Comparison of ENCODE assay signal across 7 cellular contexts in the genomic region with DNA sequence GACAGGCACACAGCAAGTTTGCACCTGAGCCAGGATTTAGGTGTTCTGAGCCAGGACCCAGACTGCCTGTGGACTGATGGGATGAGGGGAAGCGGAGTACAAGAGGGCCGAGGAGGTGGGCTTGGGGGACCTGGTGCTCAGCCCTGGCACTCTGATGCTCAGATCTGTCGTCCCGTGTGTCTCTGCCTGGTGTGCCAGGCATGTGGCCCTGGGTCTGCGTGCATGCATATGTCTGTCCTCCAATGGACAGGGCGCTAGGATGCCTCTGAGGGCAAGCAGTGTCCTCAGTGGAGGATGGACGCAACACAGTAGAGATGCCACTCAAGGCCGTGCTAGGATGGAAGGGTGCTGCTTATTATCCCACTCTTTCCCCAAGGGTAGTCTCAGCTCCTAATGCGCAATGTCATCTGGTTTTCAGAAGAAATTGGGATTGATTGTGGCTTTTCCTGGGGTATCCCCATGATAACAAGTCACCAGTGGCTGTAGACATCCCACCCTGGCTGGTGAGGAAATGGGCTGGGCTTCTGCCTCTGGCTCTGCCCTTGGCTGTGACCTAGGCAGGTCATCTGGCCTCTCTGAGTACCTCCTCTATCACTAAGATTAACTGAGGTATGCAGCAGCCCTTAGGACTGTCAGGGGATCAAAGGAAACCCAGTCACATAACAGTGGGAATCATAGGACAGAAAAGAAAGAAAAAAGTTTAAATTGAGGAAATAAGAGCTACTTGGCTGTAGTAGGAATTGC. TPM values are rescaled to one million over a fixed set of nuclear protein-coding genes. Genes with fewer than 3 reads are reported as not detected.
A peak's percentile ranks its signal among the peaks of the same experiment; 100 is the strongest.
DNase-seq lines count a peak whose midpoint lies in the region; ATAC-seq and TF ChIP-seq lines count a peak whose summit lies in the region.

No MANE protein-coding gene starts in this region.

- no peaks in the 10 kb centered on the region for H3K9me3 Mint-ChIP-seq in activated naive CD8-positive, alpha-beta T cell treated with anti-CD3 and anti-CD28 coated beads, Interleukin-2, amount 10 ng/mL, durations not matched to agents 7 days and 5 days

- DNase-seq in IMR-90 (no peak), left lobe of liver (ENCODE audit: low spot score) (no peak), suprapubic skin (ENCODE audit: low spot score in 2 of 2) (no peak), NCI-H774 (lab: John Stamatoyannopoulos, UW) (no peak)
- no peak for DNase-seq in activated naive CD8-positive, alpha-beta T cell treated with anti-CD3 and anti-CD28 coated beads, Interleukin-2, amount 10 ng/mL, durations not matched to agents 7 days and 5 days

- H3K18ac ChIP-seq in IMR-90 (ENCODE audit: low read depth, low read length) = peak overlapping the region; percentile 22

- H3K27ac ChIP-seq in IMR-90 (ENCODE audit: insufficient read depth, low read length) (peak overlapping the region; percentile 64), suprapubic skin (peak overlapping the region; percentile 82)

- peak overlapping the region; percentile 64; the same call in 2 of the 3 replicates for H2BK15ac ChIP-seq in IMR-90 (ENCODE audit: low read depth, low read length)

- H3K14ac ChIP-seq in IMR-90 (replicated peaks; ENCODE audit: low read depth, low read length) = peak overlapping the region; percentile 65

- H3K36me3 ChIP-seq in IMR-90 (ENCODE audit: control insufficient read depth, insufficient read depth, low read length) (no peaks in the 10 kb centered on the region), suprapubic skin (peaks cover 8% of the 10 kb centered on the region)

- H3K23ac ChIP-seq in IMR-90 (ENCODE audit: low read depth, low read length) = peak overlapping the region; percentile 73

- BruUV-seq in IMR-90 (replicated peaks; lab: Mats Ljungman, UMichigan) = no TSS peak

- H3K4me3 ChIP-seq in IMR-90 (ENCODE audit: insufficient read depth, low read depth, low read length) (no peak overlapping the region), suprapubic skin (no peak overlapping the region)

- H3K27ac Mint-ChIP-seq in activated naive CD8-positive, alpha-beta T cell treated with anti-CD3 and anti-CD28 coated beads, Interleukin-2, amount 10 ng/mL, durations not matched to agents 7 days and 5 days = peak overlapping the region; percentile 79

- TF ChIP-seq RAD21 in IMR-90 (IDR thresholded peaks at IDR 0.05; ENCODE audit: low read length) = no peak

- H4K8ac ChIP-seq in IMR-90 (ENCODE audit: low read depth in 2 of 2, low read length in 2 of 2) = peak overlapping the region; percentile 19 to 47; a peak in 2 of 4 replicates

- no peaks in the 10 kb centered on the region for H3K9me3 ChIP-seq in IMR-90 (ENCODE audit: control insufficient read depth, insufficient read depth, low read length)
- no peaks in the 10 kb centered on the region for H3K9me3 ChIP-seq in suprapubic skin

- peak overlapping the region; percentile 76 for H2AK9ac ChIP-seq in IMR-90 (replicated peaks; ENCODE audit: low read depth, low read length, poor library complexity)

- H3K4me2 ChIP-seq in IMR-90 (ENCODE audit: low read depth, low read length) = peak overlapping the region; percentile 50

- H4K20me1 ChIP-seq in IMR-90 (ENCODE audit: insufficient read depth, low read length) = peaks cover 25% of the 10 kb centered on the region

- H3K4me1 ChIP-seq in IMR-90 (ENCODE audit: control insufficient read depth, insufficient read depth, low read length) (peaks cover 56% of the 10 kb centered on the region), suprapubic skin (peaks cover 49% of the 10 kb centered on the region)

- H3K4me3 Mint-ChIP-seq in activated naive CD8-positive, alpha-beta T cell treated with anti-CD3 and anti-CD28 coated beads, Interleukin-2, amount 10 ng/mL, durations not matched to agents 7 days and 5 days = peak overlapping the region; percentile 64

- peak overlapping the region; percentile 17 for H2AFZ ChIP-seq in IMR-90 (replicated peaks; ENCODE audit: low read length, poor library complexity)

- ATAC-seq in IMR-90 (ENCODE audit: low read depth) (no peak), left lobe of liver (peak; percentile 18), HG03457 (IDR thresholded peaks at IDR 0.05; ENCODE audit: unreplicated experiment) (no peak), HG03196 (IDR thresholded peaks at IDR 0.05; ENCODE audit: unreplicated experiment) (no peak)
- no peak for ATAC-seq in activated naive CD8-positive, alpha-beta T cell treated with anti-CD3 and anti-CD28 coated beads, Interleukin-2, amount 10 ng/mL, durations not matched to agents 7 days and 5 days (ENCODE audit: low read depth)

- H3K56ac ChIP-seq in IMR-90 (ENCODE audit: extremely low read depth, insufficient read depth, low read length) = peak overlapping the region; percentile 41; the same call in 1 of the 2 replicates

- no peaks in the 10 kb centered on the region for H3K27me3 Mint-ChIP-seq in activated naive CD8-positive, alpha-beta T cell treated with anti-CD3 and anti-CD28 coated beads, Interleukin-2, amount 10 ng/mL, durations not matched to agents 7 days and 5 days

- TF ChIP-seq POLR2A in IMR-90 (IDR thresholded peaks at IDR 0.05; ENCODE audit: low read depth, low read length) (no peak), suprapubic skin (IDR thresholded peaks at IDR 0.05) (no peak)

- peaks cover 74% of the 10 kb centered on the region for H3K9me1 ChIP-seq in IMR-90 (ENCODE audit: insufficient read depth, low read length)

- no peaks in the 10 kb centered on the region for H3K27me3 ChIP-seq in IMR-90 (ENCODE audit: control insufficient read depth, insufficient read depth, low read length)
- H3K27me3 ChIP-seq in suprapubic skin = no peaks in the 10 kb centered on the region

- H3K4me1 Mint-ChIP-seq in activated naive CD8-positive, alpha-beta T cell treated with anti-CD3 and anti-CD28 coated beads, Interleukin-2, amount 10 ng/mL, durations not matched to agents 7 days and 5 days = peaks cover 52% of the 10 kb centered on the region

- dilution Hi-C loops in IMR-90 (cut with HindIII; ENCODE audit: low sequenced_read_pairs, unreplicated experiment) = no loop called here

- peak overlapping the region; percentile 86 for H2BK120ac ChIP-seq in IMR-90 (ENCODE audit: low read depth, low read length)

- no peak for TF ChIP-seq EP300 in suprapubic skin (IDR thresholded peaks at IDR 0.05)

- POLR2A ChIA-PET in IMR-90 (lab: Charles Lee; ENCODE audit: unreplicated experiment) = no interaction called here
- POLR2A ChIA-PET in activated naive CD8-positive, alpha-beta T cell treated with anti-CD3 and anti-CD28 coated beads, Interleukin-2, amount 10 ng/mL, durations not matched to agents 7 days and 5 days (lab: Charles Lee) = interaction anchor here (0.9 to 10.3 kb wide), 3 partner anchors 11 to 29 kb away, joined by 3 to 110 read pairs (median 4); no protein-coding TSS in a partner anchor

- H2AK5ac ChIP-seq in IMR-90 (ENCODE audit: low read depth, low read length) = peak overlapping the region; percentile 98

- H4K91ac ChIP-seq in IMR-90 (ENCODE audit: insufficient read depth, low read depth, low read length) = peak overlapping the region; percentile 71

- TF ChIP-seq CTCF in IMR-90 (conservative IDR thresholded peaks at IDR 0.05; ENCODE audit: low read depth, low read length) (no peak), suprapubic skin (IDR thresholded peaks at IDR 0.05) (no peak)

- H4K5ac ChIP-seq in IMR-90 (ENCODE audit: low read depth, low read length) = peak overlapping the region; percentile 14

- peak overlapping the region; percentile 93 for H3K4ac ChIP-seq in IMR-90 (ENCODE audit: low read depth, low read length)

- WGBS in IMR-90 (ENCODE audit: extremely low coverage in 2 of 2, insufficient read length in 1 of 2), 2 experiments = 86% methylated on average over 6 of the region's 9 CpGs; no CpG with 5 or more reads in 1 of the 2 experiments
- 87% methylated on average over 9 of the region's 9 CpGs for WGBS in suprapubic skin

- H3K9ac ChIP-seq in IMR-90 (ENCODE audit: low read depth, low read length) = no peak overlapping the region

- CTCF ChIA-PET in IMR-90 (lab: Yijun Ruan, JAX) = interaction anchor here (1.4 to 2.7 kb wide), 3 partner anchors 9 to 38 kb away, joined by 4 to 19 read pairs (median 5); no protein-coding TSS in a partner anchor

- H3K36me3 Mint-ChIP-seq in activated naive CD8-positive, alpha-beta T cell treated with anti-CD3 and anti-CD28 coated beads, Interleukin-2, amount 10 ng/mL, durations not matched to agents 7 days and 5 days = peaks cover 14% of the 10 kb centered on the region

- H2BK5ac ChIP-seq in IMR-90 (ENCODE audit: low read depth, low read length, poor library complexity, severe bottlenecking) = peak overlapping the region; percentile 87

- intact Hi-C loops in IMR-90 (cut with micrococcal nuclease) = loop anchor here (2.0 kb wide), 1 partner anchor 135 kb away; a partner anchor contains a TSS

- peaks cover 23 to 80% of the 10 kb centered on the region in 2 experiments; a peak in 3 of 4 replicates for H3K79me1 ChIP-seq in IMR-90 (ENCODE audit: low read depth in 1 of 2, low read length in 2 of 2)

- H2BK20ac ChIP-seq in IMR-90 (ENCODE audit: low read depth, low read length) = peak overlapping the region; percentile 81

- in situ Hi-C loops in IMR-90 (cut with MboI; ENCODE audit: low sequenced_read_pairs) = no loop called here

TF ChIP-seq in IMR-90, 13 proteins besides CTCF, POLR2A, EP300 and RAD21 (continues in another document):
- no peak for TF ChIP-seq RFX5 (IDR thresholded peaks at IDR 0.05; ENCODE audit: low read depth, low read length)
- no peak for TF ChIP-seq SMC3 (IDR thresholded peaks at IDR 0.05; ENCODE audit: low read depth, low read length)
- no peak for TF ChIP-seq MXI1 (IDR thresholded peaks at IDR 0.05; ENCODE audit: borderline replicate concordance, low read depth, low read length)
- no peak for TF ChIP-seq CHD1 (IDR thresholded peaks at IDR 0.05; ENCODE audit: low read depth, low read length)
- TF ChIP-seq, protein P1, sequence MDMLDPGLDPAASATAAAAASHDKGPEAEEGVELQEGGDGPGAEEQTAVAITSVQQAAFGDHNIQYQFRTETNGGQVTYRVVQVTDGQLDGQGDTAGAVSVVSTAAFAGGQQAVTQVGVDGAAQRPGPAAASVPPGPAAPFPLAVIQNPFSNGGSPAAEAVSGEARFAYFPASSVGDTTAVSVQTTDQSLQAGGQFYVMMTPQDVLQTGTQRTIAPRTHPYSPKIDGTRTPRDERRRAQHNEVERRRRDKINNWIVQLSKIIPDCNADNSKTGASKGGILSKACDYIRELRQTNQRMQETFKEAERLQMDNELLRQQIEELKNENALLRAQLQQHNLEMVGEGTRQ (IDR thresholded peaks at IDR 0.05; ENCODE audit: low read depth, low read length) = no peak
- TF ChIP-seq MAZ (IDR thresholded peaks at IDR 0.05; ENCODE audit: borderline replicate concordance, low read depth, low read length) = no peak
- no peak for TF ChIP-seq FOS (IDR thresholded peaks at IDR 0.05; ENCODE audit: low read depth, low read length)
- TF ChIP-seq BHLHE40 (IDR thresholded peaks at IDR 0.05; ENCODE audit: low read depth, low read length) = no peak

RNA-seq across cellular contexts. Expression of a gene that starts 35.7 kb away (rescaled TPM):
- 0.18 and 0.28 TPM in 2 replicates for total RNA-seq in IMR-90 (2012; rRNA removed)
- 1.6 and 2.4 TPM in 2 replicates for polyA plus RNA-seq in IMR-90 (2012; rRNA removed)
- 1.1 and 1.9 TPM in 2 replicates for polyA plus RNA-seq in IMR-90 (2012; cell fraction: cytosol; rRNA removed)
- 1.9 and 4.1 TPM in 2 replicates for polyA plus RNA-seq in IMR-90 (2012; cell fraction: nucleus; rRNA removed; ENCODE audit: low replicate concordance)
- total RNA-seq in activated naive CD8-positive, alpha-beta T cell treated with anti-CD3 and anti-CD28 coated beads, Interleukin-2, amount 10 ng/mL, durations not matched to agents 7 days and 5 days = 1 to 10 TPM in 1 of 2 experiments, under 1 TPM in 1; 0.94 to 1.2 TPM
- total RNA-seq in left lobe of liver = 1.4 TPM
- total RNA-seq in suprapubic skin = 10 to 100 TPM in 3 of 4 donors, 1 to 10 TPM in 1; 5.1 to 41.4 (median 29.0) TPM
